8 cellular contexts compared by ENCODE assay signal in the genomic region with DNA sequence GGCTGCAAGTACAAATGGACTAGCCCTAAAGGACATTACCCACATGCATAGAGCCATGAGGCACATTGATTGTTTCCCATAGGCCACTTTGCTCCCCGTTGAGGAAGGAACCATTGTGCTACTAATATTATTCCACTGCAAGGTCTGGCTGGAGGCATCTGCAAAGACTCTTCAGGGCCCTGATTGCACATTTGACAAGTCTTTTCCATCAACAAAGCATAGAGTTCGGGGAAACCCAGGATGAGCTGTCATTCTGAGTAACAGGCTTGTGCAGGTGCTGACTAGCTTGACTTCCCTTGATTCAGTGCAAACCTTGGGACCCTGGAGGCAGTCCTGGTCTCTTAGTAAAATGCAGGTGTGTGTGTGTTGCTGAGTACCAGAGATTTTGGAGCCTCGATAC.
A peak's percentile ranks its signal among the peaks of the same experiment; 100 is the strongest.
DNase-seq lines count a peak whose midpoint lies in the region; ATAC-seq and TF ChIP-seq lines count a peak whose summit lies in the region.

No MANE protein-coding gene starts in this region.

- H3K4me2 ChIP-seq in GM23338, result no peak overlapping the region

- CTCF ChIA-PET in activated B cell treated with CpG ODN at 0.5 μM for 24 hours (lab: Charles Lee), result interaction anchor here (1.8 kb wide), 1 partner anchor 80 kb away, joined by 6 read pairs; no protein-coding TSS in a partner anchor

- H3K9me3 Mint-ChIP-seq in GM23338 (no peaks in the 10 kb centered on the region), activated B cell treated with CpG ODN at 0.5 μM for 24 hours (no peaks in the 10 kb centered on the region)

- no peaks in the 10 kb centered on the region for H3K4me1 ChIP-seq in GM23338 (ENCODE audit: insufficient read depth)

- no peaks in the 10 kb centered on the region for H3K36me3 Mint-ChIP-seq in GM23338 (ENCODE audit: low read depth)
- H3K36me3 Mint-ChIP-seq in activated B cell treated with CpG ODN at 0.5 μM for 24 hours (ENCODE audit: low read depth), result peaks cover 24% of the 10 kb centered on the region

- in situ Hi-C loops in KBM-7 (cut with MboI; ENCODE audit: low pct_unique_long_range_greater_than_20kb, low sequenced_read_pairs), result no loop called here

- H3K27ac Mint-ChIP-seq in GM23338 (no peak overlapping the region), activated B cell treated with CpG ODN at 0.5 μM for 24 hours (peak overlapping the region; percentile 81)

- H3K27me3 Mint-ChIP-seq in GM23338 (ENCODE audit: insufficient read depth, low read depth, poor library complexity) (peaks cover 8% of the 10 kb centered on the region), activated B cell treated with CpG ODN at 0.5 μM for 24 hours (no peaks in the 10 kb centered on the region)

- H3K79me2 ChIP-seq in GM23338 (replicated peaks; ENCODE audit: insufficient read depth), result no peaks in the 10 kb centered on the region

- H3K4me3 Mint-ChIP-seq in GM23338, result no peak overlapping the region
- peak overlapping the region; percentile 6 for H3K4me3 Mint-ChIP-seq in activated B cell treated with CpG ODN at 0.5 μM for 24 hours

- intact Hi-C loops in activated B cell treated with CpG ODN at 0.5 μM for 24 hours (cut with micrococcal nuclease), result loop anchor here (1.0 to 5.0 kb wide), 4 partner anchors 8 to 70 kb away; no protein-coding TSS in a partner anchor
- intact Hi-C loops in dorsolateral prefrontal cortex (cut with DNase I), result loop anchor here (5.0 kb wide), 1 partner anchor 73 kb away; the partner anchor contains the start of gene SUSD6 (in 2 of the 2)

- H3K27me3 ChIP-seq in GM23338 (ENCODE audit: insufficient read depth) (no peaks in the 10 kb centered on the region), dorsolateral prefrontal cortex (no peaks in the 10 kb centered on the region)

- TF ChIP-seq CTCF in GM23338 (conservative IDR thresholded peaks at IDR 0.05; ENCODE audit: low read depth in 2 of 2), result no peak
- no peak for TF ChIP-seq CTCF in activated B cell treated with CpG ODN at 0.5 μM for 24 hours (IDR thresholded peaks at IDR 0.05)
- no peak for TF ChIP-seq CTCF in dorsolateral prefrontal cortex (IDR thresholded peaks at IDR 0.05 in 54 of 56, conservative IDR thresholded peaks at IDR 0.05 in 2 of 56; ENCODE audit: low read depth in 1 of 56, partially characterized antibody in 56 of 56)

- H3K4me1 Mint-ChIP-seq in GM23338 (peaks cover 16% of the 10 kb centered on the region), activated B cell treated with CpG ODN at 0.5 μM for 24 hours (peaks cover 82% of the 10 kb centered on the region)

- H3K4me3 ChIP-seq in GM23338, result no peak overlapping the region
- H3K4me3 ChIP-seq in dorsolateral prefrontal cortex, result no peak overlapping the region

- no peaks in the 10 kb centered on the region for H3K9me2 ChIP-seq in GM23338 (ENCODE audit: insufficient read depth)

- H3K36me3 ChIP-seq in GM23338 (ENCODE audit: insufficient read depth), result no peaks in the 10 kb centered on the region

- H3K27ac ChIP-seq in GM23338 (ENCODE audit: low read depth) (no peak overlapping the region), dorsolateral prefrontal cortex (peak overlapping the region in 48 of 59 donors; percentile 1 to 94 (median 44))

- H3F3A ChIP-seq in GM23338 (replicated peaks; ENCODE audit: low read depth), result no peaks in the 10 kb centered on the region

- no peak overlapping the region for H2AFZ ChIP-seq in GM23338

- no peaks in the 10 kb centered on the region for H4K20me1 ChIP-seq in GM23338 (replicated peaks; ENCODE audit: insufficient read depth)

- ATAC-seq in GM23338 (peak; percentile 44), activated B cell treated with CpG ODN at 0.5 μM for 24 hours (ENCODE audit: low read depth) (peak; percentile 82)

- DNase-seq in GM23338 (ENCODE audit: low spot score) (no peak), activated B cell treated with CpG ODN at 0.5 μM for 24 hours (no peak), dorsolateral prefrontal cortex (no peak), dedifferentiated amniotic fluid mesenchymal stem cell (ENCODE audit: extremely low spot score) (no peak), KBM-7 (no peak), Kasumi-1 (lab: John Stamatoyannopoulos, UW) (no peak), GM19240 (ENCODE audit: insufficient read length, low spot score) (no peak)
- peak; percentile 38 to 65 (median 56) for DNase-seq in stimulated activated CD4-positive, alpha-beta T cell treated with anti-CD3 and anti-CD28 coated beads, Interleukin-1b, Interleukin-23, amount 100 ng/mL, for 24 hours (ENCODE audit: low read depth in 4 of 4, low spot score in 1 of 4)

- POLR2A ChIA-PET in activated B cell treated with CpG ODN at 0.5 μM for 24 hours (lab: Charles Lee), result interaction anchor here (1.0 to 3.1 kb wide), 7 partner anchors 9 to 70 kb away, joined by 3 to 11 read pairs (median 4); no protein-coding TSS in a partner anchor

TF ChIP-seq in GM23338, 12 proteins besides CTCF, POLR2A, EP300 and RAD21 (continues in another document):
- TF ChIP-seq, protein P1, sequence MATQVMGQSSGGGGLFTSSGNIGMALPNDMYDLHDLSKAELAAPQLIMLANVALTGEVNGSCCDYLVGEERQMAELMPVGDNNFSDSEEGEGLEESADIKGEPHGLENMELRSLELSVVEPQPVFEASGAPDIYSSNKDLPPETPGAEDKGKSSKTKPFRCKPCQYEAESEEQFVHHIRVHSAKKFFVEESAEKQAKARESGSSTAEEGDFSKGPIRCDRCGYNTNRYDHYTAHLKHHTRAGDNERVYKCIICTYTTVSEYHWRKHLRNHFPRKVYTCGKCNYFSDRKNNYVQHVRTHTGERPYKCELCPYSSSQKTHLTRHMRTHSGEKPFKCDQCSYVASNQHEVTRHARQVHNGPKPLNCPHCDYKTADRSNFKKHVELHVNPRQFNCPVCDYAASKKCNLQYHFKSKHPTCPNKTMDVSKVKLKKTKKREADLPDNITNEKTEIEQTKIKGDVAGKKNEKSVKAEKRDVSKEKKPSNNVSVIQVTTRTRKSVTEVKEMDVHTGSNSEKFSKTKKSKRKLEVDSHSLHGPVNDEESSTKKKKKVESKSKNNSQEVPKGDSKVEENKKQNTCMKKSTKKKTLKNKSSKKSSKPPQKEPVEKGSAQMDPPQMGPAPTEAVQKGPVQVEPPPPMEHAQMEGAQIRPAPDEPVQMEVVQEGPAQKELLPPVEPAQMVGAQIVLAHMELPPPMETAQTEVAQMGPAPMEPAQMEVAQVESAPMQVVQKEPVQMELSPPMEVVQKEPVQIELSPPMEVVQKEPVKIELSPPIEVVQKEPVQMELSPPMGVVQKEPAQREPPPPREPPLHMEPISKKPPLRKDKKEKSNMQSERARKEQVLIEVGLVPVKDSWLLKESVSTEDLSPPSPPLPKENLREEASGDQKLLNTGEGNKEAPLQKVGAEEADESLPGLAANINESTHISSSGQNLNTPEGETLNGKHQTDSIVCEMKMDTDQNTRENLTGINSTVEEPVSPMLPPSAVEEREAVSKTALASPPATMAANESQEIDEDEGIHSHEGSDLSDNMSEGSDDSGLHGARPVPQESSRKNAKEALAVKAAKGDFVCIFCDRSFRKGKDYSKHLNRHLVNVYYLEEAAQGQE (IDR thresholded peaks at IDR 0.05; ENCODE audit: unreplicated experiment), result no peak
- no peak for TF ChIP-seq ZNF114 (CRISPR knock-in tag; IDR thresholded peaks at IDR 0.05)

Comparison
In these comparisons a context has a peak if more than half of its experiments do, and no peak if none do; other contexts are left out.
1. DNase-seq: peak in stimulated activated CD4-positive, alpha-beta T cell treated with anti-CD3 and anti-CD28 coated beads, Interleukin-1b, Interleukin-23, amount 100 ng/mL, for 24 hours (4 of 4); none in GM23338 (single experiment), activated B cell treated with CpG ODN at 0.5 μM for 24 hours (single experiment), dorsolateral prefrontal cortex (0 of 10), dedifferentiated amniotic fluid mesenchymal stem cell (single experiment), KBM-7 (single experiment), Kasumi-1 (0 of 2) and GM19240 (single experiment).